In the genomic region with DNA sequence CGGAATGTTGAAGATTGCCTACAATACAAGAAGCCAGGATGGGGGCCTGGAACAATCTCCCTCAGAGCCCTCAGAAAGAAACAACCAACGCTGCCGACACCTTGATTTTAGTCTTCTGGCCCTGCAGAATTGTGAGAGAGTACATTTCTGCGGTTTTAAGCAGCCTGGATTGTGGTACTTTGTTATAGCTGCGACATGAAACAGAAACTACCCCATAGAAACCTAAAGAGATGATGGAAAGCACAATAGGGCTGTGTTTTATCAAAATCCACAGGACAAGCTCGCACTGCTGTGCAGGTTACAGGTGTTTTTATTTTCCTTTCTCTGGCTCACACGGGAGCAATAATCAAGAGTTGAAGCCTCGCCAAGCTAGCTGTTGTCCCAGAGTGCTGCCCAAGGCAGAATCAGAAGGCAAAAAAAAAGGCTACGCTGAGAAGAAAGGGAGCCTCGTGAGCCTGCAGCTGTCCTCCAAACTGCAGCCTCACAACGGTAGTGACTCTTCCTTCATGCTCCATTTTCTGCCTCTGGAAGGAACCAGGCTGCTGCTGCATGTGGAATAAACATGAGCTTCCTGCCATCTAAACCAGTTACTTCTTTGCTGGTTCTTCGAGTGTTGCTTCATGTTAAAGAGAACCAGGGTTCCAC, we compare ENCODE assay signal across 31 cellular contexts.
"Had no signal": no experiment of that assay in that cellular context is flagged by ENCODE, and none has a peak within 500 bp of the region (broad histone marks: within the 10 kb centered on the region; RNA-seq: fewer than 3 reads in every experiment).

No MANE protein-coding gene starts in this region.

- H3K4me3 ChIP-seq: adrenal gland, body of pancreas, breast epithelium, MG63, Peyer's patch, SJSA1 had no signal

- H3K27me3 ChIP-seq: adrenal gland, body of pancreas, breast epithelium, MG63, Peyer's patch, SJSA1 had no signal

- H3K9me3 Mint-ChIP-seq: activated CD4-positive, alpha-beta T cell treated with anti-CD3 and anti-CD28 coated beads, Interleukin-2, amount 10 ng/mL, durations not matched to agents 24 days and 14 days; activated CD8-positive, alpha-beta T cell treated with anti-CD3 and anti-CD28 coated beads for 36 hours; activated naive CD4-positive, alpha-beta T cell treated with anti-CD3 and anti-CD28 coated beads for 36 hours; activated T-cell treated with anti-CD3 and anti-CD28 coated beads, Interleukin-2, amount 50 U/mL, for 24 hours; activated T-helper 1 cell treated with anti-CD3 and anti-CD28 coated beads, Interleukin-12 subunit alpha, Interleukin-12 subunit beta, Interleukin-2, Interleukin-4 antibody, amounts not matched to agents 30 ng/mL and 10 ng/mL and 1 ng/mL, durations not matched to agents 14 hours and 24 hours and 36 hours; T-helper 2 cell treated with Interferon-gamma antibody and Interleukin-4, amounts not matched to agents 5 μg/mL and 100 μg/mL, for 36 hours had no signal

- H3K9me2 ChIP-seq: SK-N-SH had no signal

- H3K27ac ChIP-seq: adrenal gland, body of pancreas, breast epithelium, Peyer's patch, SJSA1 had no signal

- H3K9ac ChIP-seq: SK-N-SH had no signal

- H3K4me1 ChIP-seq: body of pancreas, breast epithelium, Peyer's patch had no signal

- H3K27ac Mint-ChIP-seq: activated CD4-positive, alpha-beta T cell treated with anti-CD3 and anti-CD28 coated beads, Interleukin-2, amount 10 ng/mL, durations not matched to agents 24 days and 14 days; activated CD8-positive, alpha-beta T cell treated with anti-CD3 and anti-CD28 coated beads for 36 hours; activated naive CD4-positive, alpha-beta T cell treated with anti-CD3 and anti-CD28 coated beads for 36 hours; activated naive CD4-positive, alpha-beta T cell treated with anti-CD3 and anti-CD28 coated beads, Interleukin-2, amount 50 U/mL, for 72 hours; activated T-cell treated with anti-CD3 and anti-CD28 coated beads, Interleukin-2, amount 50 U/mL, for 24 hours; activated T-helper 1 cell treated with anti-CD3 and anti-CD28 coated beads, Interleukin-12 subunit alpha, Interleukin-12 subunit beta, Interleukin-2, Interleukin-4 antibody, amounts not matched to agents 30 ng/mL and 10 ng/mL and 1 ng/mL, durations not matched to agents 14 hours and 24 hours and 36 hours; T-helper 1 cell treated with Interleukin-12 subunit alpha and Interleukin-12 subunit beta and Interleukin-4 antibody, amounts not matched to agents 30 μg/mL and 1 μg/mL, for 36 hours; T-helper 2 cell treated with Interferon-gamma antibody and Interleukin-4, amounts not matched to agents 5 μg/mL and 100 μg/mL, for 36 hours had no signal

- H3K36me3 Mint-ChIP-seq: activated naive CD4-positive, alpha-beta T cell treated with anti-CD3 and anti-CD28 coated beads, Interleukin-2, amount 50 U/mL, for 72 hours had no signal

- H3K9me3 ChIP-seq: adrenal gland, body of pancreas, MG63, Peyer's patch, SJSA1, SK-N-SH had no signal

- H3K4me2 ChIP-seq: SK-N-SH had no signal

- H3K27me3 Mint-ChIP-seq: activated CD4-positive, alpha-beta T cell treated with anti-CD3 and anti-CD28 coated beads, Interleukin-2, amount 10 ng/mL, durations not matched to agents 24 days and 14 days; activated CD8-positive, alpha-beta T cell treated with anti-CD3 and anti-CD28 coated beads for 36 hours; activated T-cell treated with anti-CD3 and anti-CD28 coated beads, Interleukin-2, amount 50 U/mL, for 24 hours had no signal

- H3K4me3 Mint-ChIP-seq: activated CD4-positive, alpha-beta T cell treated with anti-CD3 and anti-CD28 coated beads, Interleukin-2, amount 10 ng/mL, durations not matched to agents 24 days and 14 days; activated CD8-positive, alpha-beta T cell treated with anti-CD3 and anti-CD28 coated beads for 36 hours; activated naive CD4-positive, alpha-beta T cell treated with anti-CD3 and anti-CD28 coated beads for 36 hours; activated T-cell treated with anti-CD3 and anti-CD28 coated beads, Interleukin-2, amount 50 U/mL, for 24 hours; activated T-helper 1 cell treated with anti-CD3 and anti-CD28 coated beads, Interleukin-12 subunit alpha, Interleukin-12 subunit beta, Interleukin-2, Interleukin-4 antibody, amounts not matched to agents 30 ng/mL and 10 ng/mL and 1 ng/mL, durations not matched to agents 14 hours and 24 hours and 36 hours; T-helper 1 cell treated with Interleukin-12 subunit alpha and Interleukin-12 subunit beta and Interleukin-4 antibody, amounts not matched to agents 30 μg/mL and 1 μg/mL, for 36 hours; T-helper 2 cell treated with Interferon-gamma antibody and Interleukin-4, amounts not matched to agents 5 μg/mL and 100 μg/mL, for 36 hours had no signal

- ATAC-seq: activated CD8-positive, alpha-beta T cell treated with anti-CD3 and anti-CD28 coated beads for 36 hours; activated naive CD4-positive, alpha-beta T cell treated with anti-CD3 and anti-CD28 coated beads, Interleukin-2, amount 50 U/mL, for 72 hours; body of pancreas; PC-3 had no signal

- H3K36me3 ChIP-seq: adrenal gland, breast epithelium, MG63, Peyer's patch had no signal

- H3K4me1 Mint-ChIP-seq: activated CD4-positive, alpha-beta T cell treated with anti-CD3 and anti-CD28 coated beads, Interleukin-2, amount 10 ng/mL, durations not matched to agents 24 days and 14 days had no signal

- DNase-seq: activated CD4-positive, alpha-beta T cell treated with anti-CD3 and anti-CD28 coated beads, Interleukin-2, amount 10 ng/mL, durations not matched to agents 24 days and 14 days; activated CD4-positive, alpha-beta T cell treated with anti-CD3 and anti-CD28 coated beads, Interleukin-2, amount 50 U/mL, for 4 hours; activated CD8-positive, alpha-beta T cell treated with anti-CD3 and anti-CD28 coated beads for 36 hours; activated gamma-delta T cell treated with Interleukin-2 at 50 U/mL for 16 hours; activated naive CD4-positive, alpha-beta T cell treated with anti-CD3 and anti-CD28 coated beads for 36 hours; activated T-cell treated with anti-CD3 and anti-CD28 coated beads, Interleukin-2, amount 50 U/mL, for 24 hours; adrenal gland; body of pancreas; KG1; MG63; MV-4-11; NCI-H1092; NCI-H1436 treated with DMSO at 0.1 percent for 48 hours; NCI-H1694 treated with DMSO at 0.1 percent for 48 hours; NCI-H2029 treated with DMSO at 0.1 percent for 48 hours; NCI-H2107; NCI-H2171; NCI-H510A; NCI-H526; NCI-H748 treated with DMSO at 0.1 percent for 48 hours; NK-92 treated with Interleukin-12 subunit alpha and Interleukin-12 subunit beta, amount 100 ng/mL, for 24 hours; PC-3; Peyer's patch; SHP77; SK-N-SH had no signal
